25 cellular contexts compared by ENCODE assay signal in genomic region chr10:1294748-1295147, GRCh38.
"Had no signal": no experiment of that assay in that cellular context is flagged by ENCODE, and none has a peak within 500 bp of the region (broad histone marks: within the 10 kb centered on the region; RNA-seq: fewer than 3 reads in every experiment).

No MANE protein-coding gene starts in this region.

- H3K4me1 Mint-ChIP-seq: activated B cell treated with CpG ODN at 0.5 μM for 24 hours; activated CD4-positive, alpha-beta memory T cell treated with anti-CD3 and anti-CD28 coated beads, Interleukin-2, amount 10 ng/mL, durations not matched to agents 7 days and 5 days; activated CD8-positive, alpha-beta memory T cell treated with anti-CD3 and anti-CD28 coated beads, Interleukin-2, amount 10 ng/mL, durations not matched to agents 7 days and 5 days had no signal

- H3K4me3 Mint-ChIP-seq: activated B cell treated with CpG ODN at 0.5 μM for 24 hours; activated CD4-positive, alpha-beta memory T cell treated with anti-CD3 and anti-CD28 coated beads, Interleukin-2, amount 10 ng/mL, durations not matched to agents 7 days and 5 days; activated CD8-positive, alpha-beta memory T cell treated with anti-CD3 and anti-CD28 coated beads, Interleukin-2, amount 10 ng/mL, durations not matched to agents 7 days and 5 days; activated naive CD4-positive, alpha-beta T cell treated with anti-CD3 and anti-CD28 coated beads, Interleukin-2, amount 50 U/mL, for 24 hours; activated T-helper 1 cell treated with anti-CD3 and anti-CD28 coated beads, Interleukin-12 subunit alpha, Interleukin-12 subunit beta, Interleukin-2, Interleukin-4 antibody, amounts not matched to agents 30 ng/mL and 10 ng/mL and 1 ng/mL, durations not matched to agents 14 hours and 24 hours and 36 hours; dendritic cell treated with granulocyte-macrophage colony-stimulating factor and Interleukin-4, amounts not matched to agents 40 ng/mL and 50 ng/mL, for 4 days; immature natural killer cell; naive B cell had no signal

- H3K4me2 ChIP-seq: hepatocyte had no signal

- H3K79me2 ChIP-seq: hepatocyte had no signal

- H3K27me3 ChIP-seq: brain microvascular endothelial cell, pancreas, tibial nerve, uterus had no signal

- H3K36me3 ChIP-seq: brain microvascular endothelial cell, left lung, pancreas, tibial nerve, uterus had no signal

- H3K36me3 Mint-ChIP-seq: activated CD8-positive, alpha-beta memory T cell treated with anti-CD3 and anti-CD28 coated beads, Interleukin-2, amount 10 ng/mL, durations not matched to agents 7 days and 5 days; activated naive CD4-positive, alpha-beta T cell treated with anti-CD3 and anti-CD28 coated beads, Interleukin-2, amount 50 U/mL, for 24 hours; immature natural killer cell had no signal

- DNase-seq: activated B cell treated with CpG ODN at 0.5 μM for 24 hours; activated CD4-positive, alpha-beta memory T cell treated with anti-CD3 and anti-CD28 coated beads, Interleukin-2, amount 10 ng/mL, durations not matched to agents 7 days and 5 days; activated CD4-positive, alpha-beta T cell treated with anti-CD3 and anti-CD28 coated beads for 48 hours; activated CD8-positive, alpha-beta memory T cell treated with anti-CD3 and anti-CD28 coated beads, Interleukin-2, amount 10 ng/mL, durations not matched to agents 7 days and 5 days; activated gamma-delta T cell; activated T-cell treated with anti-CD3 and anti-CD28 coated beads for 4 hours; brain microvascular endothelial cell; effector memory CD4-positive, alpha-beta T cell; foreskin melanocyte; immature natural killer cell; left lung; naive B cell; pancreas; right cardiac atrium; stimulated activated CD4-positive, alpha-beta T cell treated with anti-CD3 and anti-CD28 coated beads, Interleukin-4, amount 100 ng/mL, for 24 hours; stimulated activated naive CD4-positive, alpha-beta T cell treated with Interleukin-2 at 50 U/mL for 16 hours; T-helper 9 cell; uterus had no signal

- H3K27ac Mint-ChIP-seq: activated B cell treated with CpG ODN at 0.5 μM for 24 hours; activated CD4-positive, alpha-beta memory T cell treated with anti-CD3 and anti-CD28 coated beads, Interleukin-2, amount 10 ng/mL, durations not matched to agents 7 days and 5 days; activated CD8-positive, alpha-beta memory T cell treated with anti-CD3 and anti-CD28 coated beads, Interleukin-2, amount 10 ng/mL, durations not matched to agents 7 days and 5 days; activated naive CD4-positive, alpha-beta T cell treated with anti-CD3 and anti-CD28 coated beads, Interleukin-2, amount 50 U/mL, for 24 hours; activated T-helper 1 cell treated with anti-CD3 and anti-CD28 coated beads, Interleukin-12 subunit alpha, Interleukin-12 subunit beta, Interleukin-2, Interleukin-4 antibody, amounts not matched to agents 30 ng/mL and 10 ng/mL and 1 ng/mL, durations not matched to agents 14 hours and 24 hours and 36 hours; dendritic cell treated with granulocyte-macrophage colony-stimulating factor and Interleukin-4, amounts not matched to agents 40 ng/mL and 50 ng/mL, for 4 days; immature natural killer cell; naive B cell had no signal

- ATAC-seq: activated CD8-positive, alpha-beta memory T cell treated with anti-CD3 and anti-CD28 coated beads, Interleukin-2, amount 10 ng/mL, durations not matched to agents 7 days and 5 days; esophagus mucosa; left lung; pancreas; right cardiac atrium had no signal

- H3K9me3 Mint-ChIP-seq: activated B cell treated with CpG ODN at 0.5 μM for 24 hours; activated CD4-positive, alpha-beta memory T cell treated with anti-CD3 and anti-CD28 coated beads, Interleukin-2, amount 10 ng/mL, durations not matched to agents 7 days and 5 days; activated naive CD4-positive, alpha-beta T cell treated with anti-CD3 and anti-CD28 coated beads, Interleukin-2, amount 50 U/mL, for 24 hours; activated T-helper 1 cell treated with anti-CD3 and anti-CD28 coated beads, Interleukin-12 subunit alpha, Interleukin-12 subunit beta, Interleukin-2, Interleukin-4 antibody, amounts not matched to agents 30 ng/mL and 10 ng/mL and 1 ng/mL, durations not matched to agents 14 hours and 24 hours and 36 hours; dendritic cell treated with granulocyte-macrophage colony-stimulating factor and Interleukin-4, amounts not matched to agents 40 ng/mL and 50 ng/mL, for 4 days; immature natural killer cell had no signal

- H3K4me3 ChIP-seq: hepatocyte, left lung, lung, pancreas, tibial nerve, uterus had no signal

- H3K9me3 ChIP-seq: left lung, pancreas, tibial nerve, uterus had no signal

- H3K27ac ChIP-seq: brain microvascular endothelial cell, hepatocyte, left lung, pancreas, tibial nerve, uterus had no signal

- H2AFZ ChIP-seq: hepatocyte had no signal

- H3K4me1 ChIP-seq: left lung, pancreas, uterus had no signal
